ENCODE assay signal across 21 cellular contexts in the genomic region with DNA sequence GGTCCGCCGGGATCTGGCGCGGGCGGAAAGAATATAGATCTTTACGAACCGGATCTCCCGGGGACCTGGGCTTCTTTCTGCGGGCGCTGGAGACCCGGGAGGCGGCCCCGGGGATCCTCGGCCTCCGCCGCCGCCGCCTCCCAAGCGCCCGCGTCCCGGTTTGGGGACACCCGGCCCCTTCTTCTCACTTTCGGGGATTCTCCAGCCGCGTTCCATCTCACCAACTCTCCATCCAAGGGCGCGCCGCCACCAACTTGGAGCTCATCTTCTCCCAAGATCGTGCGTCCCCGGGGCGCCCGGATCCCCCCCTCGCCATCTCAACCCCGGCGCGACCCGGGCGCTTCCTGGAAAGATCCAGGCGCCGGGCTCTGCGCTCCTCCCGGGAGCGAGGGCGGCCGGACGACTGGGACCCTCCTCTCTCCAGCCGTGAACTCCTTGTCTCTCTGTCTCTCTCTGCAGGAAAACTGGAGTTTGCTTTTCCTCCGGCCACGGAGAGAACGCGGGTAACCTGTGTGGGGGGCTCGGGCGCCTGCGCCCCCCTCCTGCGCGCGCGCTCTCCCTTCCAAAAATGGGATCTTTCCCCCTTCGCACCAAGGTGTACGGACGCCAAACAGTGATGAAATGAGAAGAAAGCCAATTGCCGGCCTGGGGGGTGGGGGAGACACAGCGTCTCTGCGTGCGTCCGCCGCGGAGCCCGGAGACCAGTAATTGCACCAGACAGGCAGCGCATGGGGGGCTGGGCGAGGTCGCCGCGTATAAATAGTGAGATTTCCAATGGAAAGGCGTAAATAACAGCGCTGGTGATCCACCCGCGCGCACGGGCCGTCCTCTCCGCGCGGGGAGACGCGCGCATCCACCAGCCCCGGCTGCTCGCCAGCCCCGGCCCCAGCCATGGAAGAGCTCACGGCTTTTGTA. TPM values are rescaled to one million over a fixed set of nuclear protein-coding genes. Genes with fewer than 3 reads are reported as not detected.
DNase-seq lines count a peak whose midpoint lies in the region; TF ChIP-seq lines count a peak whose summit lies in the region.
"Had no signal": no experiment of that assay in that cellular context is flagged by ENCODE, and none has a peak within 500 bp of the region (broad histone marks: within the 10 kb centered on the region; RNA-seq: fewer than 3 reads in every experiment).

TSS of gene SHOX (plus strand) at position 785 of the 915 bp plus-strand sequence. CDS start at position 892, 107 bp downstream.

- H4K20me1 ChIP-seq in neural progenitor cell (ENCODE audit: low read depth), result peaks cover 80% of the 10 kb centered on the region

- H3F3A ChIP-seq in neural progenitor cell (ENCODE audit: low read depth), result peaks cover 46% of the 10 kb centered on the region

- peaks cover 81% of the 10 kb centered on the region for H3K27me3 Mint-ChIP-seq in neural progenitor cell (ENCODE audit: insufficient read depth, low read depth)
- no peaks in the 10 kb centered on the region for H3K27me3 Mint-ChIP-seq in Calu3 (ENCODE audit: unreplicated experiment)

- H3K9ac ChIP-seq in HUES48 (ENCODE audit: low read depth, low read length), result no peak within 1 kb of the TSS
- no peak within 1 kb of the TSS for H3K9ac ChIP-seq in neural progenitor cell

- BruUV-seq in Calu3 (replicated peaks; lab: Mats Ljungman, UMichigan), result no TSS peak

- peak within 1 kb of the TSS; percentile 43 for H2AFZ ChIP-seq in neural progenitor cell (replicated peaks)

- H3K27ac Mint-ChIP-seq in neural progenitor cell, result no peak within 1 kb of the TSS
- no peak within 1 kb of the TSS for H3K27ac Mint-ChIP-seq in Calu3 (ENCODE audit: unreplicated experiment)
- H3K27ac Mint-ChIP-seq: stimulated activated naive CD8-positive, alpha-beta T cell treated with anti-CD3 and anti-CD28 coated beads, Interleukin-15, Interleukin-2, amounts not matched to agents 100 ng/mL and 50 ng/mL, for 24 hours had no signal

- peaks cover 3% of the 10 kb centered on the region for H3K4me1 Mint-ChIP-seq in neural progenitor cell
- no peaks in the 10 kb centered on the region for H3K4me1 Mint-ChIP-seq in Calu3 (ENCODE audit: low read depth, unreplicated experiment)

- peak within 1 kb of the TSS; percentile 52 for H3K4me3 ChIP-seq in HUES48 (ENCODE audit: low read depth, low read length)
- H3K4me3 ChIP-seq in neural progenitor cell, result peak within 1 kb of the TSS; percentile 46
- H3K4me3 ChIP-seq: ovary, smooth muscle cell had no signal

- peaks cover 96% of the 10 kb centered on the region for H3K27me3 ChIP-seq in HUES48 (ENCODE audit: control insufficient read depth, insufficient read depth, low read length)
- peaks cover 100% of the 10 kb centered on the region for H3K27me3 ChIP-seq in neural progenitor cell
- H3K27me3 ChIP-seq: BE2C, ovary had no signal

- no peaks in the 10 kb centered on the region for H3K36me3 Mint-ChIP-seq in neural progenitor cell
- H3K36me3 Mint-ChIP-seq in Calu3 (ENCODE audit: insufficient read depth, unreplicated experiment), result peaks cover 8% of the 10 kb centered on the region

- peak within 1 kb of the TSS; percentile 80 for H3K4me2 ChIP-seq in neural progenitor cell
- H3K4me2 ChIP-seq: smooth muscle cell had no signal

- H3K9me3 ChIP-seq in HUES48 (ENCODE audit: control insufficient read depth, insufficient read depth, low read length) (no peaks in the 10 kb centered on the region), neural progenitor cell (ENCODE audit: low read depth) (no peaks in the 10 kb centered on the region)
- H3K9me3 ChIP-seq: BE2C, ovary had no signal

- H3K36me3 ChIP-seq in HUES48 (ENCODE audit: control insufficient read depth, insufficient read depth, low read length) (no peaks in the 10 kb centered on the region), neural progenitor cell (no peaks in the 10 kb centered on the region)
- H3K36me3 ChIP-seq: BE2C, ovary had no signal

- peaks cover 27% of the 10 kb centered on the region for H3K4me1 ChIP-seq in HUES48 (ENCODE audit: control insufficient read depth, insufficient read depth, low read length)
- H3K4me1 ChIP-seq in neural progenitor cell, result peaks cover 10% of the 10 kb centered on the region
- H3K4me1 ChIP-seq: BE2C had no signal

- CTCF ChIA-PET in Calu3 (lab: Charles Lee), result no interaction called here

- no peak within 1 kb of the TSS for H3K27ac ChIP-seq in HUES48 (ENCODE audit: low read depth, low read length)
- H3K27ac ChIP-seq in neural progenitor cell, result no peak within 1 kb of the TSS
- H3K27ac ChIP-seq: ovary had no signal

- DNase-seq in EH (ENCODE audit: low read depth) (peak; percentile 97), fibroblast of the conjunctiva (ENCODE audit: low read depth) (peak; percentile 50), neural progenitor cell (ENCODE audit: low spot score) (peak; percentile 44), T-helper 9 cell (no peak), Calu3 (no peak), kidney glomerular epithelial cell (lab: John Stamatoyannopoulos, UW) (no peak), COR-L47 (lab: John Stamatoyannopoulos, UW) (no peak)
- DNase-seq: activated CD4-positive, alpha-beta T cell treated with anti-CD3 and anti-CD28 coated beads, Interleukin-2, amount 50 U/mL, for 1 hour; activated gamma-delta T cell treated with Interleukin-2 at 50 U/mL for 16 hours; BE2C; DMS153; HCEC 1CT; KBM-7; midbrain; NCI-H1048; ovary; SIG-M5; T1000 had no signal

- H3K79me2 ChIP-seq in neural progenitor cell (ENCODE audit: low read depth), result no peaks in the 10 kb centered on the region

- intact Hi-C loops in Calu3 (cut with micrococcal nuclease; ENCODE audit: unreplicated experiment), result no loop called here

- H3K4me3 Mint-ChIP-seq in neural progenitor cell, result no peak within 1 kb of the TSS
- H3K4me3 Mint-ChIP-seq in Calu3 (ENCODE audit: low read depth, unreplicated experiment), result no peak within 1 kb of the TSS
- H3K4me3 Mint-ChIP-seq: stimulated activated naive CD8-positive, alpha-beta T cell treated with anti-CD3 and anti-CD28 coated beads, Interleukin-15, Interleukin-2, amounts not matched to agents 100 ng/mL and 50 ng/mL, for 24 hours had no signal

- TF ChIP-seq CTCF in neural progenitor cell (IDR thresholded peaks at IDR 0.05) (no peak), Calu3 (IDR thresholded peaks at IDR 0.05; ENCODE audit: unreplicated experiment) (no peak)

- H3K9me3 Mint-ChIP-seq in neural progenitor cell, result no peaks in the 10 kb centered on the region
- H3K9me3 Mint-ChIP-seq in Calu3 (ENCODE audit: low read depth, unreplicated experiment), result peaks cover 30% of the 10 kb centered on the region

RNA-seq across cellular contexts. Expression of gene SHOX, which starts in this region (rescaled TPM):
- not detected in 2 replicates for total RNA-seq in neural progenitor cell (ENCODE audit: low replicate concordance)
- not detected in 2 replicates for total RNA-seq in Calu3 (2022)
- total RNA-seq: smooth muscle cell had no signal

Comparison
In these comparisons a context has a peak if more than half of its experiments do, and no peak if none do; other contexts are left out.
1. Peak in DNase-seq, H3K4me3 ChIP-seq and H3K4me2 ChIP-seq in neural progenitor cell; RNA of the gene not detected or under 1 TPM.
2. DNase-seq: peak in EH (single experiment) and fibroblast of the conjunctiva (single experiment); none in T-helper 9 cell (single experiment), Calu3 (single experiment), kidney glomerular epithelial cell (single experiment) and COR-L47 (single experiment).